In the genomic region with DNA sequence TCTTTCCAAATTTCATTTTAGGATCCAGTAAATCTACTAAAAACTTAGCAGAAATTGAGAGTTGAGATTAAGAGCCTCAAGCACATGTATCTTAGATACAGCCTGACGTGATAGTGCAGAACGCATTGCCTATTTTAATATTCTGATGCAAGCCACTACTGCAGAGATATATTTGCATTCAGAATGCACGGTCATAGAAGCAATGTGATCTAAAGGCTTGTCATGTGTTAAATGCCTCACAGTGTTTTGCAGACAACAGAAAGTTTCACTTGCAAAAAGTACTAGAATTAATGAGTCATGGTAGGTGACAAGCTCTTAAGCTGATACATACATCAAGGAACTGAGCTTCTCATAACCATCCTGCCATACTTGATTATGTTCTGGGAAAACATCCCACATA, we compare ENCODE assay signal across 14 cellular contexts.
"Had no signal": no experiment of that assay in that cellular context is flagged by ENCODE, and none has a peak within 500 bp of the region (broad histone marks: within the 10 kb centered on the region; RNA-seq: fewer than 3 reads in every experiment).

No MANE protein-coding gene starts in this region.

- DNase-seq: activated CD4-positive, alpha-beta memory T cell treated with anti-CD3 and anti-CD28 coated beads, Interleukin-2, amount 10 ng/mL, durations not matched to agents 7 days and 5 days; activated CD4-positive, alpha-beta T cell treated with anti-CD3 and anti-CD28 coated beads for 4 hours; activated naive CD4-positive, alpha-beta T cell treated with anti-CD3 and anti-CD28 coated beads, Interleukin-2, amount 10 ng/mL, durations not matched to agents 7 days and 5 days; activated T-cell treated with anti-CD3 and anti-CD28 coated beads, Interleukin-2, amount 50 U/mL, for 24 hours; caudate nucleus; colonic mucosa; lower lobe of right lung; naive B cell; stimulated activated CD4-positive, alpha-beta T cell treated with anti-CD3 and anti-CD28 coated beads, Interleukin-1b, Interleukin-23, amount 100 ng/mL, for 48 hours had no signal

- H3K4me3 ChIP-seq: colonic mucosa, esophagus muscularis mucosa, lower lobe of right lung, neural progenitor cell, thoracic aorta had no signal

- H3K36me3 Mint-ChIP-seq: activated naive CD4-positive, alpha-beta T cell treated with anti-CD3 and anti-CD28 coated beads, Interleukin-2, amount 10 ng/mL, durations not matched to agents 7 days and 5 days; naive B cell; neural progenitor cell; WTC11 had no signal

- H3K4me2 ChIP-seq: neural progenitor cell had no signal

- H3K27me3 Mint-ChIP-seq: activated CD4-positive, alpha-beta memory T cell treated with anti-CD3 and anti-CD28 coated beads, Interleukin-2, amount 10 ng/mL, durations not matched to agents 7 days and 5 days; activated naive CD4-positive, alpha-beta T cell treated with anti-CD3 and anti-CD28 coated beads, Interleukin-2, amount 10 ng/mL, durations not matched to agents 7 days and 5 days; activated T-cell treated with anti-CD3 and anti-CD28 coated beads, Interleukin-2, amount 50 U/mL, for 24 hours; naive B cell had no signal

- H3K27me3 ChIP-seq: colonic mucosa, esophagus muscularis mucosa, neural progenitor cell had no signal

- ATAC-seq: lower lobe of right lung, WTC11 had no signal

- H3K4me1 Mint-ChIP-seq: activated CD4-positive, alpha-beta memory T cell treated with anti-CD3 and anti-CD28 coated beads, Interleukin-2, amount 10 ng/mL, durations not matched to agents 7 days and 5 days; activated naive CD4-positive, alpha-beta T cell treated with anti-CD3 and anti-CD28 coated beads, Interleukin-2, amount 10 ng/mL, durations not matched to agents 7 days and 5 days; naive B cell; neural progenitor cell had no signal

- H2AFZ ChIP-seq: neural progenitor cell had no signal

- H3K27ac ChIP-seq: colonic mucosa, esophagus muscularis mucosa, lower lobe of right lung, neural progenitor cell, thoracic aorta had no signal

- FAIRE-seq: TTC549 had no signal

- H3K27ac Mint-ChIP-seq: activated CD4-positive, alpha-beta memory T cell treated with anti-CD3 and anti-CD28 coated beads, Interleukin-2, amount 10 ng/mL, durations not matched to agents 7 days and 5 days; activated naive CD4-positive, alpha-beta T cell treated with anti-CD3 and anti-CD28 coated beads, Interleukin-2, amount 10 ng/mL, durations not matched to agents 7 days and 5 days; activated T-cell treated with anti-CD3 and anti-CD28 coated beads, Interleukin-2, amount 50 U/mL, for 24 hours; naive B cell; neural progenitor cell; WTC11 had no signal

- H3K4me3 Mint-ChIP-seq: activated CD4-positive, alpha-beta memory T cell treated with anti-CD3 and anti-CD28 coated beads, Interleukin-2, amount 10 ng/mL, durations not matched to agents 7 days and 5 days; activated naive CD4-positive, alpha-beta T cell treated with anti-CD3 and anti-CD28 coated beads, Interleukin-2, amount 10 ng/mL, durations not matched to agents 7 days and 5 days; activated T-cell treated with anti-CD3 and anti-CD28 coated beads, Interleukin-2, amount 50 U/mL, for 24 hours; naive B cell; neural progenitor cell; WTC11 had no signal

- H3K9me3 Mint-ChIP-seq: activated naive CD4-positive, alpha-beta T cell treated with anti-CD3 and anti-CD28 coated beads, Interleukin-2, amount 10 ng/mL, durations not matched to agents 7 days and 5 days; neural progenitor cell; WTC11 had no signal

- H3K36me3 ChIP-seq: colonic mucosa, esophagus muscularis mucosa, lower lobe of right lung, neural progenitor cell, thoracic aorta had no signal

- H3K4me1 ChIP-seq: colonic mucosa, lower lobe of right lung, neural progenitor cell had no signal

- H3K9me3 ChIP-seq: colonic mucosa, esophagus muscularis mucosa, thoracic aorta had no signal

- H3K9ac ChIP-seq: neural progenitor cell had no signal
